ENCODE assay signal across 8 cellular contexts in genomic region chr15:40160689-40161688, GRCh38. TPM values are rescaled to one million over a fixed set of nuclear protein-coding genes. Genes with fewer than 3 reads are reported as not detected.
DNase-seq lines count a peak whose midpoint lies in the region; ATAC-seq and TF ChIP-seq lines count a peak whose summit lies in the region.

TSS of gene BUB1B (plus strand) at chr15:40161069. CDS start at chr15:40161221, 152 bp downstream.

- CTCF ChIA-PET in CD8-positive, alpha-beta T cell (lab: Charles Lee) = interaction anchor here (2.0 to 2.4 kb wide), 2 partner anchors 114 to 118 kb away, joined by 5 to 6 read pairs; no protein-coding TSS in a partner anchor

- H3K9me3 Mint-ChIP-seq in CD8-positive, alpha-beta T cell = no peaks in the 10 kb centered on the region

- no peak for TF ChIP-seq CTCF in CD8-positive, alpha-beta T cell (IDR thresholded peaks at IDR 0.05)
- TF ChIP-seq CTCF in lung (IDR thresholded peaks at IDR 0.05; ENCODE audit: control extremely low read depth, extremely low read depth) = no peak

- H3K27ac ChIP-seq in CD8-positive, alpha-beta T cell (ENCODE audit: low read depth, low read length) = no peak within 1 kb of the TSS
- no peak within 1 kb of the TSS for H3K27ac ChIP-seq in lung (ENCODE audit: low read depth in 1 of 2, low read length in 1 of 2)

- no peak within 1 kb of the TSS for H3K27ac Mint-ChIP-seq in CD8-positive, alpha-beta T cell

- H3K27me3 Mint-ChIP-seq in CD8-positive, alpha-beta T cell (ENCODE audit: low read depth) = no peaks in the 10 kb centered on the region

- H3K4me3 ChIP-seq in CD8-positive, alpha-beta T cell (ENCODE audit: low read depth, low read length) = peak within 1 kb of the TSS; percentile 61
- peak within 1 kb of the TSS; percentile 62 for H3K4me3 ChIP-seq in lung

- DNase-seq in CD8-positive, alpha-beta T cell = peak; percentile 82 to 93 (median 90)
- DNase-seq in HK-2 (ENCODE audit: unreplicated experiment) (peak; percentile 86), NCI-H82 treated with DMSO at 0.1 percent for 48 hours (lab: John Stamatoyannopoulos, UW; ENCODE audit: unreplicated experiment) (peak; percentile 92), lung (ENCODE audit: low spot score) (peak; percentile 93)
- DNase-seq in activated CD4-positive, alpha-beta T cell treated with anti-CD3 and anti-CD28 coated beads, Interleukin-2, amount 50 U/mL, for 48 hours = peak; percentile 94 to 96
- peak; percentile 85 for DNase-seq in effector CD8-positive, alpha-beta T cell (lab: John Stamatoyannopoulos, UW)
- DNase-seq in stimulated activated CD4-positive, alpha-beta T cell treated with anti-CD3 and anti-CD28 coated beads, TNF-alpha, amount 100 ng/mL, for 1 hour (ENCODE audit: low read depth in 3 of 3, low spot score in 1 of 3) = peak; percentile 73 to 81 (median 75)

- H3K36me3 ChIP-seq in CD8-positive, alpha-beta T cell (ENCODE audit: insufficient read depth, low read length) = no peaks in the 10 kb centered on the region
- no peaks in the 10 kb centered on the region for H3K36me3 ChIP-seq in lung (ENCODE audit: control insufficient read depth in 2 of 2, insufficient read depth in 2 of 2, low read length in 2 of 2)

- POLR2A ChIA-PET in CD8-positive, alpha-beta T cell (lab: Charles Lee) = interaction anchor here (1.7 kb wide), 1 partner anchor 13 kb away, joined by 4 read pairs; no protein-coding TSS in a partner anchor

- peaks cover 10% of the 10 kb centered on the region for H3K4me1 ChIP-seq in CD8-positive, alpha-beta T cell (ENCODE audit: insufficient read depth, low read length)
- H3K4me1 ChIP-seq in lung (ENCODE audit: control insufficient read depth in 2 of 2, insufficient read depth in 2 of 2, low read length in 2 of 2) = peaks cover 0 to 4% of the 10 kb centered on the region in 2 donors

- no peaks in the 10 kb centered on the region for H3K36me3 Mint-ChIP-seq in CD8-positive, alpha-beta T cell

- no peaks in the 10 kb centered on the region for H3K4me1 Mint-ChIP-seq in CD8-positive, alpha-beta T cell (ENCODE audit: low read depth)

- H3K4me3 Mint-ChIP-seq in CD8-positive, alpha-beta T cell = no peak within 1 kb of the TSS

- intact Hi-C loops in CD8-positive, alpha-beta T cell (cut with DNase I, micrococcal nuclease) = loop anchor here (1.0 to 5.0 kb wide), 11 partner anchors 52 to 646 kb away; partner anchors contain the start of genes FSIP1 (in 2 of the 2), SRP14 (in 2 of the 2), BMF (in 1 of the 2) and DNAJC17 (in 1 of the 2)

- WGBS in lung, 2 donors = 2% methylated on average over 54 of the region's 54 CpGs

- peak; percentile 98 for ATAC-seq in CD8-positive, alpha-beta T cell
- ATAC-seq in GM19455 (IDR thresholded peaks at IDR 0.05; ENCODE audit: unreplicated experiment) (peak; percentile 87), lung (ENCODE audit: insufficient read depth, low FRiP score) (peak; percentile 96)

- H3K9me3 ChIP-seq in CD8-positive, alpha-beta T cell (ENCODE audit: low read length) = no peaks in the 10 kb centered on the region
- no peaks in the 10 kb centered on the region for H3K9me3 ChIP-seq in lung (ENCODE audit: control insufficient read depth in 2 of 2, insufficient read depth in 1 of 2, low read length in 1 of 2)

- H3K27me3 ChIP-seq in CD8-positive, alpha-beta T cell (ENCODE audit: insufficient read depth, low read length) = no peaks in the 10 kb centered on the region
- H3K27me3 ChIP-seq in lung (ENCODE audit: control insufficient read depth, insufficient read depth) = no peaks in the 10 kb centered on the region

RNA-seq across cellular contexts. Expression of gene BUB1B, which starts in this region (rescaled TPM):
- total RNA-seq in CD8-positive, alpha-beta T cell = 1 to 10 TPM in 1 of 2 experiments, under 1 TPM in 1; 0.47 to 1.2 TPM
- total RNA-seq in lung = 1 to 10 TPM; 1.8 to 8.0 TPM
- polyA plus RNA-seq in lung = 1 to 10 TPM; 1.1 to 2.3 TPM
